Comparison of ENCODE assay signal across 32 cellular contexts in the genomic region with DNA sequence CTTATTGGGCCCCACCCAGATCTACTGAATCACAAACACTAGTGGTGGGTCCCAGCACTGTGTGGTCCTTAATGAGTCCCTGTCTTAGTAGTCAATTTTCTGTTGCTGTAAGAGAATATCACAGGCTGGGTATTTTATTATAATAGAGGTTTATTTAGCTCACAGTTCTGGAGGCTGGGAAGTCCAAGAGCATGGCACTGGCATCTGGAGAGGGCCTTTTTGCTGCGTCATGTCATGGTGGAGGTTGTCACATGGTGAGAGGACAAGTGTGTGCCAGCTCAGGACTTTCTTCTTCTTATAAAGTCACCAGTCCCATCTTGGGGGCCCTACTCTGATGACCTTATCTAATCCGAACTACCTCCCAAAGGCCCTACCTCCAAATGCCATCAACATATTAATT.
"Had no signal": no experiment of that assay in that cellular context is flagged by ENCODE, and none has a peak within 500 bp of the region (broad histone marks: within the 10 kb centered on the region; RNA-seq: fewer than 3 reads in every experiment).

No MANE protein-coding gene starts in this region.

- H3K4me3 ChIP-seq: body of pancreas, breast epithelium had no signal

- ATAC-seq: activated CD4-positive, alpha-beta T cell treated with anti-CD3 and anti-CD28 coated beads for 36 hours; activated CD4-positive, CD25-positive, alpha-beta regulatory T cell treated with anti-CD3 and anti-CD28 coated beads, Interleukin-2, amount 50 U/mL, for 24 hours; activated CD8-positive, alpha-beta memory T cell treated with anti-CD3 and anti-CD28 coated beads, Interleukin-2, amount 10 ng/mL, durations not matched to agents 7 days and 5 days; activated CD8-positive, alpha-beta T cell treated with anti-CD3 and anti-CD28 coated beads, Interleukin-2, amount 10 ng/mL, durations not matched to agents 7 days and 5 days; activated naive CD8-positive, alpha-beta T cell treated with anti-CD3 and anti-CD28 coated beads, Interleukin-2, amount 50 U/mL, for 24 hours; body of pancreas; WTC11 had no signal

- H3K27me3 ChIP-seq: body of pancreas, brain microvascular endothelial cell, breast epithelium had no signal

- H3K27ac ChIP-seq: body of pancreas, brain microvascular endothelial cell, breast epithelium, WERI-Rb-1 had no signal

- H3K4me1 ChIP-seq: body of pancreas, breast epithelium had no signal

- H3K36me3 ChIP-seq: brain microvascular endothelial cell, breast epithelium, WERI-Rb-1 had no signal

- DNase-seq: activated CD4-positive, alpha-beta memory T cell treated with anti-CD3 and anti-CD28 coated beads, Interleukin-2, amount 10 ng/mL, durations not matched to agents 7 days and 5 days; activated CD4-positive, alpha-beta T cell treated with anti-CD3 and anti-CD28 coated beads for 1 hour; activated CD4-positive, alpha-beta T cell treated with anti-CD3 and anti-CD28 coated beads for 36 hours; activated CD4-positive, alpha-beta T cell treated with anti-CD3 and anti-CD28 coated beads for 48 hours; activated CD4-positive, alpha-beta T cell treated with anti-CD3 and anti-CD28 coated beads, Interleukin-2, amount 10 ng/mL, durations not matched to agents 7 days and 5 days; activated CD4-positive, alpha-beta T cell treated with anti-CD3 and anti-CD28 coated beads, Interleukin-2, amount 50 U/mL, for 48 hours; activated CD4-positive, CD25-positive, alpha-beta regulatory T cell; activated CD8-positive, alpha-beta memory T cell treated with anti-CD3 and anti-CD28 coated beads for 24 hours; activated CD8-positive, alpha-beta memory T cell treated with anti-CD3 and anti-CD28 coated beads, Interleukin-2, amount 10 ng/mL, durations not matched to agents 7 days and 5 days; activated CD8-positive, alpha-beta memory T cell treated with anti-CD3 and anti-CD28 coated beads, Interleukin-2, amount 50 U/mL, for 48 hours; activated CD8-positive, alpha-beta T cell treated with anti-CD3 and anti-CD28 coated beads, Interleukin-2, amount 10 ng/mL, durations not matched to agents 7 days and 5 days; activated effector memory CD4-positive, alpha-beta T cell treated with Interleukin-2 at 50 U/mL for 16 hours; activated gamma-delta T cell; activated naive CD4-positive, alpha-beta T cell treated with anti-CD3 and anti-CD28 coated beads, Interleukin-2, amount 10 ng/mL, durations not matched to agents 7 days and 5 days; activated naive CD4-positive, alpha-beta T cell treated with Interleukin-2 at 50 U/mL for 16 hours; activated naive CD8-positive, alpha-beta T cell treated with anti-CD3 and anti-CD28 coated beads, Interleukin-2, amount 10 ng/mL, durations not matched to agents 7 days and 5 days; activated naive CD8-positive, alpha-beta T cell treated with anti-CD3 and anti-CD28 coated beads, Interleukin-2, amount 50 U/mL, for 24 hours; activated T-cell treated with anti-CD3 and anti-CD28 coated beads, Interleukin-2, amount 50 U/mL, for 24 hours; activated T-cell treated with anti-CD3 and anti-CD28 coated beads, Interleukin-2, amount 50 U/mL, for 48 hours; amygdala; aorta; body of pancreas; brain microvascular endothelial cell; central memory CD4-positive, alpha-beta T cell; T-helper 9 cell; WERI-Rb-1 had no signal

- FAIRE-seq: astrocyte, colon, TTC549 had no signal
